Comparison of ENCODE assay signal across 1 cellular context in the genomic region with DNA sequence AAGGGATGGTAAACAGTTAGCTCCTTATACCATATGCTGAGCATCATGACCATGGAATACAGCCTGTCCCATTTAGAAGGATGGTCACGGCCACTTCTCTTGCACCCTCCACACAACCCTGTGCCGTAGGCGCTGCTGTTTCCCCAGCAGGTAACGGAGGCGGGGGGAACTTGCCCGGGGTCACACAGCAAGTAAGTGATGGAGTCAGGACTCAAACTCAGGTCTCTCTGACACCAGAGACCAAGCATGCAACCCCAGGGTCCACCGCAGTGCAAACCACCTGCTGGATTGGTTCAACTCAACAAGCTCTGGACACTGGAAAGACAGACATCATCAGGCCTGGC.
TF ChIP-seq lines count a peak whose summit lies in the region.

No MANE protein-coding gene starts in this region.

TF ChIP-seq in WTC11, 78 proteins besides CTCF, POLR2A, EP300 and RAD21 (continued from another document):
- TF ChIP-seq ARID4B (CRISPR knock-in tag; IDR thresholded peaks at IDR 0.05; ENCODE audit: borderline replicate concordance) (no peak), PRRX2 (CRISPR knock-in tag; IDR thresholded peaks at IDR 0.05) (no peak), FOXJ3 (CRISPR knock-in tag; IDR thresholded peaks at IDR 0.05; ENCODE audit: borderline replicate concordance) (no peak), ZNF423 (CRISPR knock-in tag; IDR thresholded peaks at IDR 0.05) (no peak)
